Comparison of ENCODE assay signal across 1 cellular context in the genomic region with DNA sequence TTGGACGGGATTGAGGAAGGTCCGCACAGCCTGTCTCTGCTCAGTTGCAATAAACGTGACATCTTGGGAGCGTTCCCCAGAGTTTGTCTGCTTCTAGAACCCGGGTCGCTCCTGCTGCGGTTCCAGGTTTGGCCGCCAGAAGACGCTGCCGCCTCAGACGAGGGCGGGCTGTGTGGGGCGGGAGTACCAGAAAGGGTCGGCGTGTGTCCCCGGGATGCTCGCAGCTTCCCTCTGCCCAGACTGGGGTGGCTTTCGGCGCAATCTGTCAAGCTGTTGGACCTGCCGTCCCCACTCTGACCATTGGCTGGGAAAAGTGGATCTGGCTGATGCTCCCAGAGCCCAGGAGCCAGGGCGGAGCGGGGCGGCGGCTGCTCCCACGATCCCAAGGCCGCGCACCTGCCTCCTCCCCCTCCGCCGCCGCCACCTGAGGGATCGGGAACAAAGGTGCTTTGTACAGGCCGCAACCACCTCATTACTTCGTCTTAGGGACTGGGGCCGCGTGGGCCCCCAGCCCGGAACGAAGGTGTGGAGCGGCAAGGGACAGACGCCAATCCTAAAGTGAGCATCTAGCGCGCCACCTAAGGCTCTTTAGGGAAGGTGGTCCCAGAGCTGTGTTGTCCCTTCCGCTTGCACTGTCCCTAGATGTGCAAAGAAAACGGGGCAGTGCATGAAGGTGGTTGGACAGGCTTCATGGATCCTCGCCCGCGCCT.
TF ChIP-seq lines count a peak whose summit lies in the region.

No MANE protein-coding gene starts in this region.

TF ChIP-seq in HEK293, 187 proteins besides CTCF, POLR2A, EP300 and RAD21 (continued from another document):
- TF ChIP-seq KLF1 (tag by site-specific recombination; IDR thresholded peaks at IDR 0.05) (peak; percentile 65; the same call in 1 of the 2 replicates), FEZF1 (tag by site-specific recombination; IDR thresholded peaks at IDR 0.05) (peak; percentile 43), IKZF3 (tag by site-specific recombination; IDR thresholded peaks at IDR 0.05) (peak; percentile 53; the same call in 1 of the 2 replicates), ZNF2 (tag by site-specific recombination; IDR thresholded peaks at IDR 0.05) (no peak; the same call in 1 of the 2 replicates), ZNF610 (tag by site-specific recombination; IDR thresholded peaks at IDR 0.05; ENCODE audit: borderline replicate concordance) (no peak), ZXDB (tag by site-specific recombination; IDR thresholded peaks at IDR 0.05) (0 out of 2 replicates have a peak, but pooled peaks have one; percentile 7), ZNF174 (tag by site-specific recombination; IDR thresholded peaks at IDR 0.05) (no peak), ZFP37 (tag by site-specific recombination; IDR thresholded peaks at IDR 0.05) (no peak), ZNF341 (tag by site-specific recombination; IDR thresholded peaks at IDR 0.05; ENCODE audit: low read depth) (peak; percentile 56), SP2 (tag by site-specific recombination; IDR thresholded peaks at IDR 0.05) (peak; percentile 69), ZNF660 (tag by site-specific recombination; IDR thresholded peaks at IDR 0.05) (0 out of 2 replicates have a peak, but pooled peaks have one; percentile 11), ZNF626 (tag by site-specific recombination; IDR thresholded peaks at IDR 0.05) (no peak), MEIS1 (CRISPR knock-in tag; IDR thresholded peaks at IDR 0.05; ENCODE audit: borderline replicate concordance) (no peak), ZNF488 (tag by site-specific recombination; IDR thresholded peaks at IDR 0.05) (no peak), SP3 (tag by site-specific recombination; IDR thresholded peaks at IDR 0.05) (no peak), GLIS2 (tag by site-specific recombination; IDR thresholded peaks at IDR 0.05) (0 out of 2 replicates have a peak, but pooled peaks have one; percentile 16), ZBTB17 (tag by site-specific recombination; IDR thresholded peaks at IDR 0.05) (peak; percentile 36; the same call in 1 of the 2 replicates), ZNF658 (tag by site-specific recombination; IDR thresholded peaks at IDR 0.05) (no peak), SP7 (tag by site-specific recombination; IDR thresholded peaks at IDR 0.05) (peak; percentile 25; the same call in 1 of the 2 replicates), ZNF221 (tag by site-specific recombination; IDR thresholded peaks at IDR 0.05; ENCODE audit: borderline replicate concordance) (no peak), ZBTB10 (tag by site-specific recombination; IDR thresholded peaks at IDR 0.05) (peak; percentile 46; the same call in 1 of the 2 replicates), ZNF366 (tag by site-specific recombination; conservative IDR thresholded peaks at IDR 0.05) (0 out of 2 replicates have a peak, but pooled peaks have one; percentile 2), ZBTB7A (tag by site-specific recombination; IDR thresholded peaks at IDR 0.05; ENCODE audit: low read depth) (peak; percentile 27; the same call in 1 of the 2 replicates), ZFP41 (tag by site-specific recombination; IDR thresholded peaks at IDR 0.05; ENCODE audit: borderline replicate concordance) (no peak), ZNF664 (tag by site-specific recombination; IDR thresholded peaks at IDR 0.05) (no peak), ZNF600 (tag by site-specific recombination; IDR thresholded peaks at IDR 0.05) (peak; percentile 17; the same call in 1 of the 2 replicates), ZSCAN30 (tag by site-specific recombination; IDR thresholded peaks at IDR 0.05) (peak; percentile 41; the same call in 1 of the 2 replicates), ZNF394 (tag by site-specific recombination; IDR thresholded peaks at IDR 0.05; ENCODE audit: borderline replicate concordance) (peak; percentile 26; the same call in 1 of the 2 replicates), ZBTB48 (tag by site-specific recombination; IDR thresholded peaks at IDR 0.05) (peak; percentile 100), KLF7 (tag by site-specific recombination; IDR thresholded peaks at IDR 0.05; ENCODE audit: borderline replicate concordance) (0 out of 2 replicates have a peak, but pooled peaks have one; percentile 19), ZSCAN23 (tag by site-specific recombination; IDR thresholded peaks at IDR 0.05) (no peak), ZNF214 (tag by site-specific recombination; IDR thresholded peaks at IDR 0.05; ENCODE audit: borderline replicate concordance) (no peak), ZFHX2 (tag by site-specific recombination; conservative IDR thresholded peaks at IDR 0.05) (peak; percentile 21; the same call in 1 of the 2 replicates), YY2 (tag by site-specific recombination; IDR thresholded peaks at IDR 0.05) (no peak), HOXC10 (CRISPR knock-in tag; IDR thresholded peaks at IDR 0.05) (no peak), OVOL3 (tag by site-specific recombination; IDR thresholded peaks at IDR 0.05) (no peak), ZNF654 (tag by site-specific recombination; IDR thresholded peaks at IDR 0.05; ENCODE audit: low read depth) (peak; percentile 65)
- TF ChIP-seq, protein P1, sequence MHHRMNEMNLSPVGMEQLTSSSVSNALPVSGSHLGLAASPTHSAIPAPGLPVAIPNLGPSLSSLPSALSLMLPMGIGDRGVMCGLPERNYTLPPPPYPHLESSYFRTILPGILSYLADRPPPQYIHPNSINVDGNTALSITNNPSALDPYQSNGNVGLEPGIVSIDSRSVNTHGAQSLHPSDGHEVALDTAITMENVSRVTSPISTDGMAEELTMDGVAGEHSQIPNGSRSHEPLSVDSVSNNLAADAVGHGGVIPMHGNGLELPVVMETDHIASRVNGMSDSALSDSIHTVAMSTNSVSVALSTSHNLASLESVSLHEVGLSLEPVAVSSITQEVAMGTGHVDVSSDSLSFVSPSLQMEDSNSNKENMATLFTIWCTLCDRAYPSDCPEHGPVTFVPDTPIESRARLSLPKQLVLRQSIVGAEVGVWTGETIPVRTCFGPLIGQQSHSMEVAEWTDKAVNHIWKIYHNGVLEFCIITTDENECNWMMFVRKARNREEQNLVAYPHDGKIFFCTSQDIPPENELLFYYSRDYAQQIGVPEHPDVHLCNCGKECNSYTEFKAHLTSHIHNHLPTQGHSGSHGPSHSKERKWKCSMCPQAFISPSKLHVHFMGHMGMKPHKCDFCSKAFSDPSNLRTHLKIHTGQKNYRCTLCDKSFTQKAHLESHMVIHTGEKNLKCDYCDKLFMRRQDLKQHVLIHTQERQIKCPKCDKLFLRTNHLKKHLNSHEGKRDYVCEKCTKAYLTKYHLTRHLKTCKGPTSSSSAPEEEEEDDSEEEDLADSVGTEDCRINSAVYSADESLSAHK (tag by site-specific recombination; IDR thresholded peaks at IDR 0.05) = peak; percentile 89
- TF ChIP-seq, protein P2, sequence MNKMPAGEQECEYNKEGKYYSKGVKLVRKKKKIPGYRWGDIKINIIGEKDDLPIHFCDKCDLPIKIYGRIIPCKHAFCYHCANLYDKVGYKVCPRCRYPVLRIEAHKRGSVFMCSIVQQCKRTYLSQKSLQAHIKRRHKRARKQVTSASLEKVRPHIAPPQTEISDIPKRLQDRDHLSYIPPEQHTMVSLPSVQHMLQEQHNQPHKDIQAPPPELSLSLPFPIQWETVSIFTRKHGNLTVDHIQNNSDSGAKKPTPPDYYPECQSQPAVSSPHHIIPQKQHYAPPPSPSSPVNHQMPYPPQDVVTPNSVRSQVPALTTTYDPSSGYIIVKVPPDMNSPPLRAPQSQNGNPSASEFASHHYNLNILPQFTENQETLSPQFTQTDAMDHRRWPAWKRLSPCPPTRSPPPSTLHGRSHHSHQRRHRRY (tag by site-specific recombination; IDR thresholded peaks at IDR 0.05) = no peak
- TF ChIP-seq, protein P3, sequence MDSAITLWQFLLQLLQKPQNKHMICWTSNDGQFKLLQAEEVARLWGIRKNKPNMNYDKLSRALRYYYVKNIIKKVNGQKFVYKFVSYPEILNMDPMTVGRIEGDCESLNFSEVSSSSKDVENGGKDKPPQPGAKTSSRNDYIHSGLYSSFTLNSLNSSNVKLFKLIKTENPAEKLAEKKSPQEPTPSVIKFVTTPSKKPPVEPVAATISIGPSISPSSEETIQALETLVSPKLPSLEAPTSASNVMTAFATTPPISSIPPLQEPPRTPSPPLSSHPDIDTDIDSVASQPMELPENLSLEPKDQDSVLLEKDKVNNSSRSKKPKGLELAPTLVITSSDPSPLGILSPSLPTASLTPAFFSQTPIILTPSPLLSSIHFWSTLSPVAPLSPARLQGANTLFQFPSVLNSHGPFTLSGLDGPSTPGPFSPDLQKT (IDR thresholded peaks at IDR 0.05; ENCODE audit: borderline replicate concordance, low read depth, low read length) = no peak
- TF ChIP-seq, protein P4, sequence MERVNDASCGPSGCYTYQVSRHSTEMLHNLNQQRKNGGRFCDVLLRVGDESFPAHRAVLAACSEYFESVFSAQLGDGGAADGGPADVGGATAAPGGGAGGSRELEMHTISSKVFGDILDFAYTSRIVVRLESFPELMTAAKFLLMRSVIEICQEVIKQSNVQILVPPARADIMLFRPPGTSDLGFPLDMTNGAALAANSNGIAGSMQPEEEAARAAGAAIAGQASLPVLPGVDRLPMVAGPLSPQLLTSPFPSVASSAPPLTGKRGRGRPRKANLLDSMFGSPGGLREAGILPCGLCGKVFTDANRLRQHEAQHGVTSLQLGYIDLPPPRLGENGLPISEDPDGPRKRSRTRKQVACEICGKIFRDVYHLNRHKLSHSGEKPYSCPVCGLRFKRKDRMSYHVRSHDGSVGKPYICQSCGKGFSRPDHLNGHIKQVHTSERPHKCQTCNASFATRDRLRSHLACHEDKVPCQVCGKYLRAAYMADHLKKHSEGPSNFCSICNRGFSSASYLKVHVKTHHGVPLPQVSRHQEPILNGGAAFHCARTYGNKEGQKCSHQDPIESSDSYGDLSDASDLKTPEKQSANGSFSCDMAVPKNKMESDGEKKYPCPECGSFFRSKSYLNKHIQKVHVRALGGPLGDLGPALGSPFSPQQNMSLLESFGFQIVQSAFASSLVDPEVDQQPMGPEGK (tag by site-specific recombination; IDR thresholded peaks at IDR 0.05) = peak; percentile 83
